8 cellular contexts compared by ENCODE assay signal in the genomic region with DNA sequence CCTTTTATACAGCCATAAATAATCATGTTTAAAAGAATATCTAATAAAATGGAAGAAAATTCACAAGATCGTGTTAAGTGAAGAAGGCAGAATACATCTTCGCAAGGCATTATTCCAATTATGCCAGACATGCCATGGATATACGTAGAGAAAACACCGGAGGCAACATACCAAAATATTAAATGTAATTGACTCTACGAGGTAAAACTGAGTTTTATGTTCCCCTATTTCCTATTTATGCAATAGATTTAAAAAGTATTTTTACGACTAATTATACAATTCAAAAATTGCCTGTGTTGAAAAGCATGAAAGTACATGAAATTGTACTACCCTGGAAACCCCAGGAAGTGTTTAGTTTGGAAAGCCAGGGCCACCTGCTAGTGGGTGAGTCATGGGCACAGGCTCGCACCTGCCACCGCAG. TPM values are rescaled to one million over a fixed set of nuclear protein-coding genes. Genes with fewer than 3 reads are reported as not detected.
DNase-seq lines count a peak whose midpoint lies in the region; ATAC-seq and TF ChIP-seq lines count a peak whose summit lies in the region.

No MANE protein-coding gene starts in this region.

- POLR2A ChIA-PET in HEK293T (lab: Yijun Ruan, JAX), result interaction anchor here (1.0 to 3.3 kb wide), 11 partner anchors 10 to 44 kb away, joined by 3 to 50 read pairs (median 11); partner anchors contain the start of genes ACTR3C, LRRC61 and ZNF775
- POLR2A ChIA-PET in activated naive CD8-positive, alpha-beta T cell treated with anti-CD3 and anti-CD28 coated beads, Interleukin-2, amount 10 ng/mL, durations not matched to agents 7 days and 5 days (lab: Charles Lee), result interaction anchor here (0.8 to 3.5 kb wide), 4 partner anchors 38 to 388 kb away, joined by 3 to 47 read pairs (median 6); partner anchors contain the start of genes ACTR3C and LRRC61

- peak overlapping the region; percentile 100 for H3K4me2 ChIP-seq in BLaER1

- H3K4me3 Mint-ChIP-seq in activated naive CD8-positive, alpha-beta T cell treated with anti-CD3 and anti-CD28 coated beads, Interleukin-2, amount 10 ng/mL, durations not matched to agents 7 days and 5 days, result peak overlapping the region; percentile 84

- intact Hi-C loops in left colon (cut with DNase I, micrococcal nuclease), result no loop called here
- intact Hi-C loops in tibial artery (cut with DNase I; ENCODE audit: low total_unique reads), result loop anchor here (2.0 kb wide), 1 partner anchor 37 kb away; a partner anchor contains a TSS
- intact Hi-C loops in head of caudate nucleus (cut with DNase I), result loop anchor here (5.0 kb wide), 1 partner anchor 40 kb away; a partner anchor contains a TSS

- H3K9me3 ChIP-seq in BLaER1 (no peaks in the 10 kb centered on the region), tibial artery (no peaks in the 10 kb centered on the region)

- no peak for DNase-seq in HEK293T (ENCODE audit: extremely low spot score)
- no peak for DNase-seq in activated naive CD8-positive, alpha-beta T cell treated with anti-CD3 and anti-CD28 coated beads, Interleukin-2, amount 10 ng/mL, durations not matched to agents 7 days and 5 days
- no peak for DNase-seq in left colon
- no peak for DNase-seq in tibial artery
- DNase-seq in head of caudate nucleus, result no peak
- DNase-seq in COR-L47 (lab: John Stamatoyannopoulos, UW), result no peak

- CTCF ChIA-PET in HEK293T (lab: Yijun Ruan, JAX), result interaction anchor here (0.7 kb wide), 1 partner anchor 10 kb away, joined by 4 read pairs; no protein-coding TSS in a partner anchor

- H3K9ac ChIP-seq in BLaER1, result peak overlapping the region; percentile 97

- no peaks in the 10 kb centered on the region for H3K36me3 Mint-ChIP-seq in activated naive CD8-positive, alpha-beta T cell treated with anti-CD3 and anti-CD28 coated beads, Interleukin-2, amount 10 ng/mL, durations not matched to agents 7 days and 5 days

- no peak for ATAC-seq in activated naive CD8-positive, alpha-beta T cell treated with anti-CD3 and anti-CD28 coated beads, Interleukin-2, amount 10 ng/mL, durations not matched to agents 7 days and 5 days (ENCODE audit: low read depth)
- peak; percentile 55 for ATAC-seq in left colon
- no peak for ATAC-seq in GM21619 (IDR thresholded peaks at IDR 0.05; ENCODE audit: unreplicated experiment)

- H3K27me3 ChIP-seq in BLaER1, result no peaks in the 10 kb centered on the region
- H3K27me3 ChIP-seq in tibial artery, result no peaks in the 10 kb centered on the region

- peak overlapping the region; percentile 99 for H3K4me3 ChIP-seq in BLaER1
- H3K4me3 ChIP-seq in tibial artery, result peak overlapping the region; percentile 66 to 74

- H3K36me3 ChIP-seq in BLaER1 (peaks cover 28% of the 10 kb centered on the region), tibial artery (peaks cover 9 to 25% (median 15%) of the 10 kb centered on the region in 3 donors)

- H3K27ac ChIP-seq in BLaER1 (peak overlapping the region; percentile 100), tibial artery (peak overlapping the region; percentile 89 to 95)

- peaks cover 32% of the 10 kb centered on the region for H4K20me1 ChIP-seq in BLaER1

- TF ChIP-seq CTCF in tibial artery (IDR thresholded peaks at IDR 0.05), result no peak

- no peaks in the 10 kb centered on the region for H3K9me3 Mint-ChIP-seq in activated naive CD8-positive, alpha-beta T cell treated with anti-CD3 and anti-CD28 coated beads, Interleukin-2, amount 10 ng/mL, durations not matched to agents 7 days and 5 days

- peaks cover 35% of the 10 kb centered on the region for H3K4me1 Mint-ChIP-seq in activated naive CD8-positive, alpha-beta T cell treated with anti-CD3 and anti-CD28 coated beads, Interleukin-2, amount 10 ng/mL, durations not matched to agents 7 days and 5 days

- no peaks in the 10 kb centered on the region for H3K27me3 Mint-ChIP-seq in activated naive CD8-positive, alpha-beta T cell treated with anti-CD3 and anti-CD28 coated beads, Interleukin-2, amount 10 ng/mL, durations not matched to agents 7 days and 5 days

- peaks cover 79% of the 10 kb centered on the region for H3K4me1 ChIP-seq in BLaER1
- H3K4me1 ChIP-seq in tibial artery, result peaks cover 0 to 34% (median 19%) of the 10 kb centered on the region in 4 donors

- H3K27ac Mint-ChIP-seq in activated naive CD8-positive, alpha-beta T cell treated with anti-CD3 and anti-CD28 coated beads, Interleukin-2, amount 10 ng/mL, durations not matched to agents 7 days and 5 days, result peak overlapping the region; percentile 79

TF ChIP-seq in HEK293T, 16 proteins besides CTCF, POLR2A, EP300 and RAD21:
- TF ChIP-seq ZNF384 (IDR thresholded peaks at IDR 0.05) (no peak), TARDBP (IDR thresholded peaks at IDR 0.05) (no peak), ELF4 (IDR thresholded peaks at IDR 0.05) (0 out of 2 replicates have a peak, but pooled peaks have one; percentile 5)

RNA-seq across cellular contexts. Expression of gene REPIN1, which starts 0.9 kb away (rescaled TPM):
- 10 to 100 TPM; 53.4 to 57.5 TPM for total RNA-seq in activated naive CD8-positive, alpha-beta T cell treated with anti-CD3 and anti-CD28 coated beads, Interleukin-2, amount 10 ng/mL, durations not matched to agents 7 days and 5 days
- 100 to 1,000 TPM; 168 to 209 TPM for total RNA-seq in left colon

RNA-seq across cellular contexts. Expression of gene ZNF775, which starts 11.4 kb away (rescaled TPM):
- total RNA-seq in activated naive CD8-positive, alpha-beta T cell treated with anti-CD3 and anti-CD28 coated beads, Interleukin-2, amount 10 ng/mL, durations not matched to agents 7 days and 5 days, result 1 to 10 TPM; 5.4 to 6.4 TPM
- 1 to 10 TPM; 7.1 to 8.7 TPM for total RNA-seq in left colon

RNA-seq across cellular contexts. Expression of gene RARRES2, which starts 26.3 kb away (rescaled TPM):
- not detected for total RNA-seq in activated naive CD8-positive, alpha-beta T cell treated with anti-CD3 and anti-CD28 coated beads, Interleukin-2, amount 10 ng/mL, durations not matched to agents 7 days and 5 days
- total RNA-seq in left colon, result 100 to 1,000 TPM in 1 of 2 donors, 10 to 100 TPM in 1; 61.1 to 115 TPM

RNA-seq across cellular contexts. Expression of gene ACTR3C, which starts 44.3 kb away (rescaled TPM):
- 1 to 10 TPM; 6.4 to 7.0 TPM for total RNA-seq in activated naive CD8-positive, alpha-beta T cell treated with anti-CD3 and anti-CD28 coated beads, Interleukin-2, amount 10 ng/mL, durations not matched to agents 7 days and 5 days
- 10 to 100 TPM; 20.2 to 38.0 TPM for total RNA-seq in left colon

RNA-seq across cellular contexts. Expression of gene LRRC61, which starts 44.5 kb away (rescaled TPM):
- total RNA-seq in activated naive CD8-positive, alpha-beta T cell treated with anti-CD3 and anti-CD28 coated beads, Interleukin-2, amount 10 ng/mL, durations not matched to agents 7 days and 5 days, result 10 to 100 TPM; 16.6 to 17.2 TPM
- 10 to 100 TPM; 10.1 to 12.2 TPM for total RNA-seq in left colon

Comparison
In these comparisons a context has a peak if more than half of its experiments do, and no peak if none do; other contexts are left out.
1. RNA of gene RARRES2, which starts 26.3 kb away (total RNA-seq): 61.1 to 115 TPM in left colon; not detected in activated naive CD8-positive, alpha-beta T cell treated with anti-CD3 and anti-CD28 coated beads, Interleukin-2, amount 10 ng/mL, durations not matched to agents 7 days and 5 days; every median in the first group is over 10 times any median in the second.
2. intact Hi-C loops: an anchor here in tibial artery (2.0 kb wide) and head of caudate nucleus (5.0 kb wide); none called in left colon.